ENCODE assay signal across 7 cellular contexts in the genomic region with DNA sequence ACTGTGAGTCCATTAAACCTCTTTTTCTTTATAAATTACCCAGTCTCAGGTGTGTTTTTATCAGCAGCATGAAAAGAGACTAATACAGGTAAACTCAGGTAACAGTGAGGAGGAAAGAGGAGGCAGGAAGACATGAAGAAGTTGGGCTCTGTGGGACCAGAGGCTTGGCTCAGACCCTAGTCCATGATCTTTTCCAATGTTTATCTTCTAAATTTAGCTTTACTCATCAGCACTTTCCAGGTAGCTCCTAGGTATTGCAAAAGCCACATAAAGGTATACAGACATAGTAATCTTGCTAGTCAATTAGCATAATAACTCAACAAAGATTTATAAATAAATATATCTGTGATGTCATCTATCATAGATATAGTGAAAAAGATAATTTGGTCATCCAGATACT.
"Had no signal": no experiment of that assay in that cellular context is flagged by ENCODE, and none has a peak within 500 bp of the region (broad histone marks: within the 10 kb centered on the region; RNA-seq: fewer than 3 reads in every experiment).

No MANE protein-coding gene starts in this region.

- ATAC-seq: GM23338 had no signal

- H3K4me2 ChIP-seq: GM23338 had no signal

- H2AFZ ChIP-seq: GM23338 had no signal

- FAIRE-seq: H1, H54, HTR-8/SVneo had no signal

- H3K4me3 ChIP-seq: GM23338 had no signal

- DNase-seq: H9, HCEC 1CT, KBM-7 had no signal
